Comparison of ENCODE assay signal across 23 cellular contexts in the genomic region with DNA sequence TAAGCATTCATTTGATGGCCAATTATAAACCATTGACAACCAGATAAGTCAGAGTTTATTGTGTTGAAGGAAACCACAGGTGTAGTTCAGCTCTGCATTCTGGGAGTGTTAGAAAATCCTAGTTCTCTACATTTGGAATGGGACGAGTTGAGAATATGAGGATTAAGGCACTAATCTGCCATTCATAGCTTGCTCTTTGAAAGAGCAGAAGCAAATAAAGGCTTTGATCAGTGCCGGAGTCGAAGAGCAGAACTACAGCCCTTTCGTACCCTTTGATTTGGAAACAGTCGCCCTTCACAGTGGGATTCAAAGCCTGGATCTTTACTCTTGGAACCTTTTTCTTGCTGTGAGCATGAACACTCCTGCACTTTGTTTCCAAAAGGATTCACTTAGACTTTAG.
DNase-seq lines count a peak whose midpoint lies in the region; ATAC-seq, FAIRE-seq and TF ChIP-seq lines count a peak whose summit lies in the region.
"Had no signal": no experiment of that assay in that cellular context is flagged by ENCODE, and none has a peak within 500 bp of the region (broad histone marks: within the 10 kb centered on the region; RNA-seq: fewer than 3 reads in every experiment).

No MANE protein-coding gene starts in this region.

- intact Hi-C loops in uterus (cut with DNase I; ENCODE audit: low total_unique reads): no loop called here

- no peak overlapping the region for H4K8ac ChIP-seq in H1 (ENCODE audit: extremely low read depth, insufficient read depth, low read length)

- no peak overlapping the region for H4K5ac ChIP-seq in H1 (ENCODE audit: insufficient read length, low read depth, low read length)

- H3K79me1 ChIP-seq in H1 (ENCODE audit: low read depth, low read length): no peaks in the 10 kb centered on the region

- H2BK5ac ChIP-seq in H1 (ENCODE audit: low read depth, low read length): no peak overlapping the region

- H3K36me3 ChIP-seq in GM23338 (ENCODE audit: insufficient read depth) (no peaks in the 10 kb centered on the region), H1 (ENCODE audit: control insufficient read depth in 2 of 4, insufficient read depth in 4 of 4, low read length in 3 of 4) (no peaks in the 10 kb centered on the region), neural progenitor cell (no peaks in the 10 kb centered on the region), smooth muscle cell (ENCODE audit: low read depth) (no peaks in the 10 kb centered on the region), uterus (no peaks in the 10 kb centered on the region)
- H3K36me3 ChIP-seq: BLaER1 treated with 17β-estradiol and CSF1 and Interleukin-3, amounts not matched to agents 10 nM and 100 nM had no signal

- H3K9me3 ChIP-seq in H1 (ENCODE audit: insufficient read depth in 2 of 2, low read depth in 1 of 2, low read length in 1 of 2) (no peaks in the 10 kb centered on the region), neural progenitor cell (ENCODE audit: low read depth) (no peaks in the 10 kb centered on the region), smooth muscle cell (replicated peaks; ENCODE audit: low read depth) (no peaks in the 10 kb centered on the region), uterus (no peaks in the 10 kb centered on the region)
- H3K9me3 ChIP-seq: A549; BLaER1 treated with 17β-estradiol and CSF1 and Interleukin-3, amounts not matched to agents 10 nM and 100 nM; Caco-2 had no signal

- no peak overlapping the region for H3K18ac ChIP-seq in H1 (ENCODE audit: extremely low read depth, low read length)

- H3K4ac ChIP-seq in H1 (replicated peaks; ENCODE audit: insufficient read length, low read depth, low read length): no peak overlapping the region

- H2BK12ac ChIP-seq in H1 (ENCODE audit: low read depth, low read length): no peak overlapping the region

- POLR2A ChIA-PET in H1 (lab: Charles Lee; ENCODE audit: partially characterized antibody): no interaction called here

- H3K4me3 Mint-ChIP-seq in GM23338 (no peak overlapping the region), neural progenitor cell (peak overlapping the region; percentile 27)
- H3K4me3 Mint-ChIP-seq: B cell; CD4-positive, alpha-beta T cell; CD8-positive, alpha-beta T cell had no signal

- no peak overlapping the region for H2AK5ac ChIP-seq in H1 (ENCODE audit: low read depth, low read length)

- no peaks in the 10 kb centered on the region for H3K9me3 Mint-ChIP-seq in GM23338
- H3K9me3 Mint-ChIP-seq in neural progenitor cell: peaks cover 6% of the 10 kb centered on the region
- H3K9me3 Mint-ChIP-seq: CD4-positive, alpha-beta T cell had no signal

- WGBS in H1 (ENCODE audit: extremely low coverage in 1 of 2, insufficient coverage in 1 of 2, insufficient read length in 1 of 2, insufficient replicate concordance in 2 of 2, low coverage in 1 of 2, low lambda C conversion rate in 2 of 2, missing lambda C conversion rate in 1 of 2), 2 experiments: 90% methylated on average over 5 of the region's 5 CpGs; no CpG with 5 or more reads in 1 of the 2 experiments
- WGBS in smooth muscle cell (ENCODE audit: low lambda C conversion rate): 31% methylated on average over 5 of the region's 5 CpGs

- no peak overlapping the region for H3K27ac ChIP-seq in GM23338 (ENCODE audit: low read depth)
- no peak overlapping the region for H3K27ac ChIP-seq in H1 (ENCODE audit: low read depth, low read length)
- peak overlapping the region; percentile 68 for H3K27ac ChIP-seq in neural progenitor cell
- H3K27ac ChIP-seq in smooth muscle cell (ENCODE audit: low read depth): no peak overlapping the region
- H3K27ac ChIP-seq in uterus: no peak overlapping the region
- H3K27ac ChIP-seq: 22Rv1; A549; BLaER1 treated with 17β-estradiol and CSF1 and Interleukin-3, amounts not matched to agents 10 nM and 100 nM; C4-2B had no signal

- H4K91ac ChIP-seq in H1 (replicated peaks; ENCODE audit: insufficient read length, low read length): no peak overlapping the region

- H3K27me3 ChIP-seq in GM23338 (ENCODE audit: insufficient read depth) (no peaks in the 10 kb centered on the region), H1 (replicated peaks in 1 of 4; ENCODE audit: control insufficient read depth in 3 of 4, extremely low read depth in 1 of 4, insufficient read depth in 3 of 4, low read length in 3 of 4) (no peaks in the 10 kb centered on the region), neural progenitor cell (no peaks in the 10 kb centered on the region), smooth muscle cell (ENCODE audit: low read depth) (no peaks in the 10 kb centered on the region), uterus (no peaks in the 10 kb centered on the region)
- H3K27me3 ChIP-seq: BLaER1 treated with 17β-estradiol and CSF1 and Interleukin-3, amounts not matched to agents 10 nM and 100 nM had no signal

- H2BK20ac ChIP-seq in H1 (ENCODE audit: low read length): no peak overlapping the region

- H3K9me2 ChIP-seq in GM23338 (ENCODE audit: insufficient read depth): no peaks in the 10 kb centered on the region; the same call in 1 of the 2 replicates

- no peak overlapping the region for H3K23ac ChIP-seq in H1 (ENCODE audit: insufficient read length)

- DNase-seq in GM23338 (ENCODE audit: low spot score) (no peak), H1 (ENCODE audit: low read depth in 1 of 2, low spot score in 2 of 2) (no peak), neural progenitor cell (ENCODE audit: low spot score) (peak; percentile 74), smooth muscle cell (lab: John Stamatoyannopoulos, UW; ENCODE audit: unreplicated experiment) (no peak), uterus (no peak), cerebellum (ENCODE audit: low spot score) (no peak), HCEC 1CT (no peak)
- DNase-seq: AML-193; Caco-2; Calu3; CD4-positive, alpha-beta T cell; CD8-positive, alpha-beta T cell; DMS79 treated with DMSO at 0.1 percent for 48 hours; GF-D8 had no signal

- no peak overlapping the region for H2BK120ac ChIP-seq in H1 (replicated peaks; ENCODE audit: low read depth, low read length)

- H3F3A ChIP-seq in GM23338 (replicated peaks; ENCODE audit: low read depth) (no peaks in the 10 kb centered on the region), neural progenitor cell (ENCODE audit: low read depth) (peaks cover 24% of the 10 kb centered on the region), smooth muscle cell (ENCODE audit: low read depth) (no peaks in the 10 kb centered on the region)

- H3K27ac Mint-ChIP-seq in GM23338: no peak overlapping the region
- H3K27ac Mint-ChIP-seq in neural progenitor cell: peak overlapping the region; percentile 73
- H3K27ac Mint-ChIP-seq: B cell; CD4-positive, alpha-beta T cell; CD8-positive, alpha-beta T cell had no signal

- H2AFZ ChIP-seq in GM23338 (peak overlapping the region; percentile 75; the same call in 1 of the 2 replicates), H1 (ENCODE audit: low read length) (peak overlapping the region; percentile 75; the same call in 1 of the 2 replicates), neural progenitor cell (replicated peaks) (no peak overlapping the region), smooth muscle cell (ENCODE audit: low read depth) (peak overlapping the region; percentile 37)

- no peak overlapping the region for H3K56ac ChIP-seq in H1 (replicated peaks; ENCODE audit: insufficient read length, low read depth, low read length)

- H3K4me3 ChIP-seq in GM23338 (no peak overlapping the region), H1 (ENCODE audit: extremely low read depth in 1 of 4, insufficient read depth in 2 of 4, low read depth in 3 of 4, low read length in 4 of 4) (no peak overlapping the region), neural progenitor cell (no peak overlapping the region), smooth muscle cell (no peak overlapping the region), uterus (no peak overlapping the region)
- H3K4me3 ChIP-seq: A549; BLaER1 treated with 17β-estradiol and CSF1 and Interleukin-3, amounts not matched to agents 10 nM and 100 nM had no signal

- no peaks in the 10 kb centered on the region for H3K27me3 Mint-ChIP-seq in GM23338 (ENCODE audit: insufficient read depth, low read depth, poor library complexity)
- H3K27me3 Mint-ChIP-seq in neural progenitor cell (ENCODE audit: insufficient read depth, low read depth): peaks cover 3% of the 10 kb centered on the region
- H3K27me3 Mint-ChIP-seq: B cell; CD4-positive, alpha-beta T cell had no signal

- no peaks in the 10 kb centered on the region for H4K20me1 ChIP-seq in GM23338 (replicated peaks; ENCODE audit: insufficient read depth)
- H4K20me1 ChIP-seq in H1 (replicated peaks in 1 of 2; ENCODE audit: control insufficient read depth in 1 of 2, insufficient read depth in 2 of 2, low read length in 2 of 2): no peaks in the 10 kb centered on the region
- H4K20me1 ChIP-seq in neural progenitor cell (ENCODE audit: low read depth): no peaks in the 10 kb centered on the region
- no peaks in the 10 kb centered on the region for H4K20me1 ChIP-seq in smooth muscle cell (ENCODE audit: low read depth)
- H4K20me1 ChIP-seq: BLaER1 treated with 17β-estradiol and CSF1 and Interleukin-3, amounts not matched to agents 10 nM and 100 nM had no signal

- TF ChIP-seq CTCF in GM23338 (conservative IDR thresholded peaks at IDR 0.05; ENCODE audit: low read depth in 2 of 2): no peak
- TF ChIP-seq CTCF in H1 (IDR thresholded peaks at IDR 0.05; ENCODE audit: control extremely low read depth in 1 of 3, insufficient read depth in 1 of 3, low read depth in 1 of 3, low read length in 3 of 3): no peak
- TF ChIP-seq CTCF in neural progenitor cell (IDR thresholded peaks at IDR 0.05): no peak
- no peak for TF ChIP-seq CTCF in smooth muscle cell (IDR thresholded peaks at IDR 0.05; ENCODE audit: borderline replicate concordance, insufficient read depth, poor library complexity, severe bottlenecking)
- TF ChIP-seq CTCF in uterus (IDR thresholded peaks at IDR 0.05): no peak

- H3K14ac ChIP-seq in H1 (ENCODE audit: insufficient read length): no peak overlapping the region

- no peaks in the 10 kb centered on the region; the same call in 1 of the 2 replicates for H3K23me2 ChIP-seq in H1 (ENCODE audit: low read depth, low read length)

- H3K36me3 Mint-ChIP-seq in GM23338 (ENCODE audit: low read depth): no peaks in the 10 kb centered on the region
- H3K36me3 Mint-ChIP-seq in neural progenitor cell: peaks cover 4% of the 10 kb centered on the region
- H3K36me3 Mint-ChIP-seq: CD8-positive, alpha-beta T cell had no signal

- TF ChIP-seq RAD21 in H1 (IDR thresholded peaks at IDR 0.05 in 1 of 2, conservative IDR thresholded peaks at IDR 0.05 in 1 of 2; ENCODE audit: low read depth in 2 of 2, low read length in 2 of 2): no peak

- no peaks in the 10 kb centered on the region for H3K4me1 ChIP-seq in GM23338 (ENCODE audit: insufficient read depth)
- no peaks in the 10 kb centered on the region for H3K4me1 ChIP-seq in H1 (replicated peaks in 1 of 4; ENCODE audit: control insufficient read depth in 3 of 4, insufficient read depth in 4 of 4, low read length in 3 of 4)
- peaks cover 43% of the 10 kb centered on the region for H3K4me1 ChIP-seq in neural progenitor cell
- H3K4me1 ChIP-seq in smooth muscle cell (ENCODE audit: low read depth): peaks cover 25% of the 10 kb centered on the region
- no peaks in the 10 kb centered on the region for H3K4me1 ChIP-seq in uterus
- H3K4me1 ChIP-seq: A549, Caco-2 had no signal

- no peak for FAIRE-seq in H1 (lab: Jason Lieb, UNC)
- FAIRE-seq: A549, D721Med, G401.6, GM12891, GM19239 had no signal

- H3K4me2 ChIP-seq in GM23338 (no peak overlapping the region), H1 (ENCODE audit: insufficient read depth in 1 of 2, low read depth in 2 of 2, low read length in 2 of 2) (no peak overlapping the region), neural progenitor cell (peak overlapping the region; percentile 55), smooth muscle cell (no peak overlapping the region)
- H3K4me2 ChIP-seq: A549; BLaER1 treated with 17β-estradiol and CSF1 and Interleukin-3, amounts not matched to agents 10 nM and 100 nM had no signal

- no peak for ATAC-seq in GM23338
- ATAC-seq: A549; CD8-positive, alpha-beta T cell had no signal

- no peaks in the 10 kb centered on the region for H3K79me2 ChIP-seq in GM23338 (replicated peaks; ENCODE audit: insufficient read depth)
- H3K79me2 ChIP-seq in H1 (ENCODE audit: control insufficient read depth in 1 of 2, insufficient read depth in 2 of 2, low read length in 2 of 2): no peaks in the 10 kb centered on the region
- no peaks in the 10 kb centered on the region for H3K79me2 ChIP-seq in neural progenitor cell (ENCODE audit: low read depth)
- no peaks in the 10 kb centered on the region for H3K79me2 ChIP-seq in smooth muscle cell (ENCODE audit: low read depth)

- no peak for TF ChIP-seq EP300 in H1 (IDR thresholded peaks at IDR 0.05; ENCODE audit: borderline replicate concordance in 1 of 2, low read depth in 2 of 2, low read length in 2 of 2)

- peaks cover 4% of the 10 kb centered on the region; the same call in 1 of the 3 replicates for H3K4me1 Mint-ChIP-seq in GM23338
- H3K4me1 Mint-ChIP-seq in neural progenitor cell: peaks cover 26% of the 10 kb centered on the region
- H3K4me1 Mint-ChIP-seq: B cell had no signal

- CTCF ChIA-PET in H1 (lab: Charles Lee; ENCODE audit: partially characterized antibody): no interaction called here

- no peak overlapping the region for H2BK15ac ChIP-seq in H1 (ENCODE audit: low read length)

- TF ChIP-seq POLR2A in H1 (IDR thresholded peaks at IDR 0.05; ENCODE audit: control extremely low read depth in 1 of 2, low read depth in 2 of 2, low read length in 2 of 2) (no peak), uterus (IDR thresholded peaks at IDR 0.05) (no peak)

- H3K9ac ChIP-seq in H1 (replicated peaks in 1 of 4; ENCODE audit: extremely low read depth in 1 of 4, low read depth in 3 of 4, low read length in 3 of 4) (no peak overlapping the region), neural progenitor cell (no peak overlapping the region), smooth muscle cell (ENCODE audit: low read depth) (no peak overlapping the region)
- H3K9ac ChIP-seq: BLaER1 treated with 17β-estradiol and CSF1 and Interleukin-3, amounts not matched to agents 10 nM and 100 nM had no signal
